8 cellular contexts compared by ENCODE assay signal in the genomic region with DNA sequence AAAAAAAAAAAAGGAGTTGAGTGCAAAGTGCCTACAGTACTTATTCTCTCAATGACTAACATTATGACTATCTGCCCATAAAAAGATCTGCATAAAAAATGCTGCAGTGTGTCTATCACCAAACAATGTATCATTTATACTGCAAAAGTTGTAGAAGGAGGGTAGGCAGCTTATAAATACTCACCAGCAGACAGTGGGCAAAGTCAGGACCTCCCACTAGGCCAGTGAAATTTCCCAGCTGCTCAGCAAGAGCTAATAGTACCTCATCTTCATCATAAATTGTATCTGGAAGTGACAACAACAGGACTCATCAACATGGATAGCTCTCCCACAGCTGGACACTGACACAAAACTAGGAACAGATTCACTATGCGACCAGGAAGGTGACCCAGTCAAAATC. TPM values are rescaled to one million over a fixed set of nuclear protein-coding genes. Genes with fewer than 3 reads are reported as not detected.
DNase-seq lines count a peak whose midpoint lies in the region; ATAC-seq and TF ChIP-seq lines count a peak whose summit lies in the region.

No MANE protein-coding gene starts in this region.

- DNase-seq in GM04504 (ENCODE audit: low read depth) = peak; percentile 38
- DNase-seq in RWPE2 (ENCODE audit: low spot score) = no peak
- DNase-seq in esophagus squamous epithelium (lab: John Stamatoyannopoulos, UW) = no peak
- DNase-seq in NCI-H2081 (lab: John Stamatoyannopoulos, UW) = no peak
- DNase-seq in cortex of kidney (lab: John Stamatoyannopoulos, UW) = no peak
- no peak for DNase-seq in GM19240 (ENCODE audit: insufficient read length, low spot score)
- DNase-seq in omental fat pad (ENCODE audit: low spot score) = no peak

- intact Hi-C loops in esophagus squamous epithelium (cut with DNase I) = loop anchor here (5.0 kb wide), 1 partner anchor 162 kb away; a partner anchor contains a TSS

- WGBS in esophagus squamous epithelium, 2 donors = 67 to 80% methylated on average over 1 of the region's 1 CpG

- peak overlapping the region; percentile 78 for H3K4me3 ChIP-seq in RWPE2 (ENCODE audit: severe bottlenecking)
- H3K4me3 ChIP-seq in esophagus squamous epithelium = peak overlapping the region in 3 of 4 donors; percentile 73 to 95 (median 90)
- H3K4me3 ChIP-seq in rectal smooth muscle tissue (ENCODE audit: low read length) = peak overlapping the region; percentile 94

- H3K9ac ChIP-seq in rectal smooth muscle tissue (ENCODE audit: low read length) = no peak overlapping the region

- H3K27me3 ChIP-seq in RWPE2 (ENCODE audit: insufficient read depth, poor library complexity, severe bottlenecking) (no peaks in the 10 kb centered on the region), esophagus squamous epithelium (no peaks in the 10 kb centered on the region), rectal smooth muscle tissue (ENCODE audit: control insufficient read depth, insufficient read depth, low read length) (no peaks in the 10 kb centered on the region)

- H3K36me3 ChIP-seq in RWPE2 (ENCODE audit: low read depth) = peaks cover 43% of the 10 kb centered on the region
- H3K36me3 ChIP-seq in esophagus squamous epithelium = peaks cover 0 to 49% (median 13%) of the 10 kb centered on the region in 3 donors
- H3K36me3 ChIP-seq in rectal smooth muscle tissue (ENCODE audit: control insufficient read depth, insufficient read depth, low read length) = peaks cover 11% of the 10 kb centered on the region

- no peaks in the 10 kb centered on the region for H3K9me3 ChIP-seq in RWPE2 (ENCODE audit: severe bottlenecking)
- no peaks in the 10 kb centered on the region for H3K9me3 ChIP-seq in esophagus squamous epithelium

- TF ChIP-seq CTCF in RWPE2 (IDR thresholded peaks at IDR 0.05; ENCODE audit: poor library complexity, severe bottlenecking) (no peak), esophagus squamous epithelium (IDR thresholded peaks at IDR 0.05) (no peak), omental fat pad (IDR thresholded peaks at IDR 0.05) (no peak)

- H3K27ac ChIP-seq in RWPE2 (ENCODE audit: poor library complexity, severe bottlenecking) (no peak overlapping the region), esophagus squamous epithelium (peak overlapping the region in 1 of 4 donors; percentile 95), rectal smooth muscle tissue (ENCODE audit: low read depth, low read length) (no peak overlapping the region)

- H3K4me1 ChIP-seq in RWPE2 (ENCODE audit: insufficient read depth, poor library complexity, severe bottlenecking) (peaks cover 4% of the 10 kb centered on the region), esophagus squamous epithelium (peaks cover 6 to 42% (median 11%) of the 10 kb centered on the region in 3 donors), rectal smooth muscle tissue (ENCODE audit: control insufficient read depth, insufficient read depth, low read length) (peaks cover 8% of the 10 kb centered on the region)

- ATAC-seq in RWPE2 (ENCODE audit: low read depth) (no peak), omental fat pad (ENCODE audit: low FRiP score) (no peak)

- TF ChIP-seq POLR2A in esophagus squamous epithelium (IDR thresholded peaks at IDR 0.05) = no peak

RNA-seq across cellular contexts. Expression of a gene that starts 1.6 kb away (rescaled TPM):
- 10 to 100 TPM; 17.6 to 39.7 (median 27.7) TPM for total RNA-seq in esophagus squamous epithelium
- 100 to 1,000 TPM in 2 of 4 donors, 10 to 100 TPM in 2; 30.9 to 139 (median 78.8) TPM for total RNA-seq in omental fat pad
